In genomic region chr10:80196270-80196949, GRCh38 we compare ENCODE assay signal across 8 cellular contexts. TPM values are rescaled to one million over a fixed set of nuclear protein-coding genes. Genes with fewer than 3 reads are reported as not detected.
DNase-seq lines count a peak whose midpoint lies in the region; ATAC-seq lines count a peak whose summit lies in the region.

No MANE protein-coding gene starts in this region.

- DNase-seq in NCI-H526 (lab: John Stamatoyannopoulos, UW): peak; percentile 77 to 84
- peak; percentile 51 for DNase-seq in activated T-helper 9 cell treated with anti-CD3 and anti-CD28 coated beads, Interleukin-2, amount 50 U/mL, for 16 hours (ENCODE audit: low read depth)
- DNase-seq in left cardiac atrium: peak; percentile 71
- peak; percentile 55 to 74 for DNase-seq in stimulated activated CD4-positive, alpha-beta T cell treated with anti-CD3 and anti-CD28 coated beads, Interleukin-4, amount 100 ng/mL, for 4 hours
- no peak for DNase-seq in germinal center (ENCODE audit: low spot score)
- DNase-seq in NCI-H748 (lab: John Stamatoyannopoulos, UW; ENCODE audit: unreplicated experiment): no peak

- intact Hi-C loops in left cardiac atrium (cut with DNase I): no loop called here

- ATAC-seq in GM18502 (IDR thresholded peaks at IDR 0.05; ENCODE audit: poor library complexity, unreplicated experiment): peak; percentile 85
- ATAC-seq in HG02642 (IDR thresholded peaks at IDR 0.05; ENCODE audit: poor library complexity, unreplicated experiment): peak; percentile 86
- peak; percentile 38 to 75 for ATAC-seq in left cardiac atrium

RNA-seq across cellular contexts. Expression of gene ANXA11, which starts 8.9 kb away (rescaled TPM):
- total RNA-seq in left cardiac atrium: 100 to 1,000 TPM; 327 to 413 TPM

Comparison
In these comparisons a context has a peak if more than half of its experiments do, and no peak if none do; other contexts are left out.
1. DNase-seq: peak in NCI-H526 (2 of 2), activated T-helper 9 cell treated with anti-CD3 and anti-CD28 coated beads, Interleukin-2, amount 50 U/mL, for 16 hours (single experiment), left cardiac atrium (single experiment) and stimulated activated CD4-positive, alpha-beta T cell treated with anti-CD3 and anti-CD28 coated beads, Interleukin-4, amount 100 ng/mL, for 4 hours (2 of 2); none in germinal center (single experiment) and NCI-H748 (single experiment).
2. Peak in every context shown above with its lines, with median percentiles within 50 percentile points of each other: ATAC-seq.